Comparison of ENCODE assay signal across 29 cellular contexts in genomic region chr3:145422541-145422940, GRCh38.
"Had no signal": no experiment of that assay in that cellular context is flagged by ENCODE, and none has a peak within 500 bp of the region (broad histone marks: within the 10 kb centered on the region; RNA-seq: fewer than 3 reads in every experiment).

No MANE protein-coding gene starts in this region.

- H2AFZ ChIP-seq: neural progenitor cell had no signal

- H3K4me3 ChIP-seq: left ventricle myocardium inferior, lung, neural progenitor cell, ovary, right atrium auricular region, right lobe of liver, smooth muscle cell, tibial nerve, uterus had no signal

- H3K27me3 ChIP-seq: neural progenitor cell, neutrophil, ovary, right atrium auricular region, right lobe of liver, tibial nerve, uterus had no signal

- H3K4me2 ChIP-seq: neural progenitor cell, smooth muscle cell had no signal

- H3K4me3 Mint-ChIP-seq: immature natural killer cell; memory B cell; natural killer cell; nephron progenitor cell; neural progenitor cell; stimulated activated memory B cell treated with anti-CD40 and anti-IgM and Interleukin-4, amounts not matched to agents 10 μg/mL and 1 μg/mL and 100 μg/mL, for 72 hours; stimulated activated naive CD8-positive, alpha-beta T cell treated with anti-CD3 and anti-CD28 coated beads, Interleukin-15, amount 100 ng/mL, for 72 hours; type B pancreatic cell had no signal

- H3K36me3 Mint-ChIP-seq: immature natural killer cell; memory B cell; natural killer cell; neural progenitor cell; stimulated activated memory B cell treated with anti-CD40 and anti-IgM and Interleukin-4, amounts not matched to agents 10 μg/mL and 1 μg/mL and 100 μg/mL, for 72 hours; type B pancreatic cell had no signal

- ATAC-seq: left colon; natural killer cell; right lobe of liver; stimulated activated memory B cell treated with anti-CD40 and anti-IgM and Interleukin-4, amounts not matched to agents 10 μg/mL and 1 μg/mL and 100 μg/mL, for 72 hours; stimulated activated naive CD8-positive, alpha-beta T cell treated with anti-CD3 and anti-CD28 coated beads, Interleukin-15, amount 100 ng/mL, for 72 hours had no signal

- H3K4me1 Mint-ChIP-seq: immature natural killer cell; memory B cell; natural killer cell; nephron progenitor cell; neural progenitor cell; stimulated activated memory B cell treated with anti-CD40 and anti-IgM and Interleukin-4, amounts not matched to agents 10 μg/mL and 1 μg/mL and 100 μg/mL, for 72 hours; stimulated activated naive CD8-positive, alpha-beta T cell treated with anti-CD3 and anti-CD28 coated beads, Interleukin-15, amount 100 ng/mL, for 72 hours had no signal

- DNase-seq: hypothalamus; immature natural killer cell; kidney; left colon; left ventricle myocardium inferior; natural killer cell; nephron progenitor cell; occipital lobe; ovary; right lobe of liver; stimulated activated CD4-positive, alpha-beta T cell treated with anti-CD3 and anti-CD28 coated beads, Interleukin-1b, Interleukin-23, amount 100 ng/mL, for 48 hours; stimulated activated CD4-positive, alpha-beta T cell treated with anti-CD3 and anti-CD28 coated beads, Interleukin-2, amount 100 ng/mL, for 48 hours; stimulated activated CD4-positive, alpha-beta T cell treated with anti-CD3 and anti-CD28 coated beads, Interleukin-4, amount 100 ng/mL, for 4 hours; stimulated activated CD8-positive, alpha-beta memory T cell treated with anti-CD3 and anti-CD28 coated beads, Interleukin-4, amount 100 ng/mL, for 48 hours; stimulated activated naive CD4-positive, alpha-beta T cell treated with Interleukin-2 at 50 U/mL for 16 hours; stimulated activated naive CD8-positive, alpha-beta T cell treated with anti-CD3 and anti-CD28 coated beads, Interleukin-15, amount 100 ng/mL, for 72 hours; substantia nigra; uterus had no signal

- H3K27me3 Mint-ChIP-seq: memory B cell; stimulated activated memory B cell treated with anti-CD40 and anti-IgM and Interleukin-4, amounts not matched to agents 10 μg/mL and 1 μg/mL and 100 μg/mL, for 72 hours; stimulated activated naive CD8-positive, alpha-beta T cell treated with anti-CD3 and anti-CD28 coated beads, Interleukin-15, amount 100 ng/mL, for 72 hours; type B pancreatic cell had no signal

- H3K27ac Mint-ChIP-seq: immature natural killer cell; memory B cell; natural killer cell; nephron progenitor cell; neural progenitor cell; progenitor cell of endocrine pancreas; stimulated activated memory B cell treated with anti-CD40 and anti-IgM and Interleukin-4, amounts not matched to agents 10 μg/mL and 1 μg/mL and 100 μg/mL, for 72 hours; stimulated activated naive CD8-positive, alpha-beta T cell treated with anti-CD3 and anti-CD28 coated beads, Interleukin-15, amount 100 ng/mL, for 72 hours; type B pancreatic cell had no signal

- H3K4me1 ChIP-seq: left ventricle myocardium inferior, neural progenitor cell, right atrium auricular region, right lobe of liver, tibial nerve, uterus had no signal

- H3K9me3 Mint-ChIP-seq: memory B cell; nephron progenitor cell; neural progenitor cell; stimulated activated memory B cell treated with anti-CD40 and anti-IgM and Interleukin-4, amounts not matched to agents 10 μg/mL and 1 μg/mL and 100 μg/mL, for 72 hours; type B pancreatic cell had no signal

- H3K36me3 ChIP-seq: left ventricle myocardium inferior, neural progenitor cell, neutrophil, ovary, right atrium auricular region, right lobe of liver, tibial nerve, uterus had no signal

- H3K27ac ChIP-seq: left ventricle myocardium inferior, neural progenitor cell, neutrophil, ovary, right atrium auricular region, right lobe of liver, tibial nerve, uterus had no signal

- H3K9me3 ChIP-seq: left ventricle myocardium inferior, neutrophil, ovary, right atrium auricular region, right lobe of liver, tibial nerve, uterus had no signal

- FAIRE-seq: islet of Langerhans, kidney had no signal
